Comparison of ENCODE assay signal across 21 cellular contexts in the genomic region with DNA sequence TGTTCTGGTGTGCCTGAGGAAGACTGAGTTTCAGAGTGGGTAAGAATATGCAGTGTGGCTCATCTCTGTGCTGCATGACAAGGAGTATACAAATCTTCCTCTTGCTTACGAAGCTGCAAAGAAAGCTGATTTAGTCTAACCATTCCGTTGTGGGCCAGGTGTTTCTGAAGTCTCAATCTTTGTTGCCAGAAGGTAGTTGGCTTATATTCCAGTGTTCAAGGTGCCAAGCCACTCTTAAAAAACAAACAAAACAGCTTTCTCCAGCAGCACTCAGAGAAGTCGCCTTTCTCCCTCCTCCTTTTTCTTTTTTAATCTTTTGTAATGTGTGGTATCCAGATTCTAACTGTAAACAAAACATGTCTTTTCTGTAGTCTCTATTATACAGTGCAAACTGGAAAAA.
"Had no signal": no experiment of that assay in that cellular context is flagged by ENCODE, and none has a peak within 500 bp of the region (broad histone marks: within the 10 kb centered on the region; RNA-seq: fewer than 3 reads in every experiment).

No MANE protein-coding gene starts in this region.

- DNase-seq: activated B cell treated with CpG ODN at 0.5 μM for 24 hours; activated CD4-positive, alpha-beta T cell treated with anti-CD3 and anti-CD28 coated beads for 4 hours; activated CD4-positive, alpha-beta T cell treated with anti-CD3 and anti-CD28 coated beads, Interleukin-2, amount 50 U/mL, for 48 hours; activated CD8-positive, alpha-beta memory T cell treated with anti-CD3 and anti-CD28 coated beads, Interleukin-2, amount 50 U/mL, for 48 hours; activated effector memory CD4-positive, alpha-beta T cell treated with Interleukin-2 at 50 U/mL for 16 hours; activated naive CD4-positive, alpha-beta T cell treated with anti-CD3 and anti-CD28 coated beads for 36 hours; activated naive CD8-positive, alpha-beta T cell treated with anti-CD3 and anti-CD28 coated beads, Interleukin-2, amount 10 ng/mL, durations not matched to agents 7 days and 5 days; activated T-cell treated with anti-CD3 and anti-CD28 coated beads, Interleukin-2, amount 50 U/mL, for 72 hours; amniotic stem cell; cerebellar nuclear complex; head of caudate nucleus; hypothalamus; right cardiac atrium; stimulated activated CD4-positive, alpha-beta T cell treated with anti-CD3 and anti-CD28 coated beads, Interleukin-4, amount 100 ng/mL, for 24 hours; stimulated activated naive CD8-positive, alpha-beta T cell treated with anti-CD3 and anti-CD28 coated beads, Interleukin-15, Interleukin-2, amounts not matched to agents 100 U/mL and 50 U/mL, for 24 hours; upper lobe of right lung had no signal

- ATAC-seq: activated T-cell treated with anti-CD3 and anti-CD28 coated beads, Interleukin-2, amount 50 U/mL, for 72 hours; gastroesophageal sphincter; right cardiac atrium; stimulated activated naive CD8-positive, alpha-beta T cell treated with anti-CD3 and anti-CD28 coated beads, Interleukin-15, Interleukin-2, amounts not matched to agents 100 U/mL and 50 U/mL, for 24 hours; upper lobe of right lung had no signal

- H3K27ac ChIP-seq: coronary artery, gastroesophageal sphincter, neutrophil, parathyroid adenoma, upper lobe of right lung had no signal

- H3K9me3 ChIP-seq: neutrophil, upper lobe of right lung had no signal

- FAIRE-seq: bronchial epithelial cell had no signal

- H3K4me3 ChIP-seq: coronary artery, gastroesophageal sphincter, upper lobe of right lung had no signal

- H3K36me3 ChIP-seq: gastroesophageal sphincter, neutrophil, upper lobe of right lung had no signal

- H3K9ac ChIP-seq: parathyroid adenoma had no signal

- H3K27me3 ChIP-seq: gastroesophageal sphincter, neutrophil, upper lobe of right lung had no signal

- H3K4me1 ChIP-seq: gastroesophageal sphincter, parathyroid adenoma, upper lobe of right lung had no signal

- H2AFZ ChIP-seq: parathyroid adenoma had no signal

- H3K79me2 ChIP-seq: parathyroid adenoma had no signal
